ENCODE assay signal across 11 cellular contexts in the genomic region with DNA sequence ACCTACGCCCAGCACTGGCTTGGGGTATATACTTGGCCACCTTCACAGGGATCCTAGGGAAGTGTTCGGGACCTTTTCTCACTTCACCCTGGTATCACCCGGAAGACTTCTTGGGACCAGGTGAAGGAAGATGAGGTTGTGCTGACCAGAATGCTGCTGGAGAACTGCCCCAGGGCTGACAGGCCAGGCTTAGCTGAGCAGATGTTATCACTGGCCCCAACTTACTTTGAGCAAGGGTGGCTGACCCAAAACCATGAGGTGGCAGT. TPM values are rescaled to one million over a fixed set of nuclear protein-coding genes. Genes with fewer than 3 reads are reported as not detected.
DNase-seq lines count a peak whose midpoint lies in the region; ATAC-seq, FAIRE-seq and TF ChIP-seq lines count a peak whose summit lies in the region.
"Had no signal": no experiment of that assay in that cellular context is flagged by ENCODE, and none has a peak within 500 bp of the region (broad histone marks: within the 10 kb centered on the region; RNA-seq: fewer than 3 reads in every experiment).

No MANE protein-coding gene starts in this region.

- TF ChIP-seq RAD21 in IMR-90 (IDR thresholded peaks at IDR 0.05; ENCODE audit: low read length) (no peak), H1 (IDR thresholded peaks at IDR 0.05 in 1 of 2, conservative IDR thresholded peaks at IDR 0.05 in 1 of 2; ENCODE audit: low read depth in 2 of 2, low read length in 2 of 2) (no peak)

- peaks cover 45% of the 10 kb centered on the region for H3K4me1 Mint-ChIP-seq in osteocyte (ENCODE audit: unreplicated experiment)

- no peak for TF ChIP-seq POLR2A in IMR-90 (IDR thresholded peaks at IDR 0.05; ENCODE audit: low read depth, low read length)
- peak in 1 of 2 experiments; percentile 89; a peak in 1 of 3 replicates for TF ChIP-seq POLR2A in H1 (IDR thresholded peaks at IDR 0.05; ENCODE audit: control extremely low read depth in 1 of 2, low read depth in 2 of 2, low read length in 2 of 2)

- peak; percentile 34 for DNase-seq in AG20443 (ENCODE audit: low spot score)
- DNase-seq in IMR-90 = peak; percentile 54
- no peak for DNase-seq in H1 (ENCODE audit: low read depth in 1 of 2, low spot score in 2 of 2)
- DNase-seq in osteocyte (ENCODE audit: extremely low spot score, unreplicated experiment) = no peak
- no peak for DNase-seq in effector CD8-positive, alpha-beta T cell (lab: John Stamatoyannopoulos, UW)
- DNase-seq in NCI-H2171 (lab: John Stamatoyannopoulos, UW) = no peak
- no peak for DNase-seq in urothelium cell line (ENCODE audit: low spot score)
- DNase-seq: SHP77 treated with DMSO at 0.1 percent for 48 hours; stimulated activated CD4-positive, alpha-beta T cell treated with anti-CD3 and anti-CD28 coated beads, Interleukin-2, amount 100 ng/mL, for 48 hours had no signal

- in situ Hi-C loops in IMR-90 (cut with MboI; ENCODE audit: low sequenced_read_pairs) = loop anchor here (10.0 kb wide), 1 partner anchor 62 kb away; no protein-coding TSS in a partner anchor

- no peaks in the 10 kb centered on the region for H3K27me3 Mint-ChIP-seq in osteocyte (ENCODE audit: unreplicated experiment)
- H3K27me3 Mint-ChIP-seq: activated naive CD4-positive, alpha-beta T cell treated with anti-CD3 and anti-CD28 coated beads, Interleukin-2, amount 50 U/mL, for 24 hours had no signal

- no peak overlapping the region for H4K91ac ChIP-seq in IMR-90 (ENCODE audit: insufficient read depth, low read depth, low read length)
- H4K91ac ChIP-seq in H1 (replicated peaks; ENCODE audit: insufficient read length, low read length) = no peak overlapping the region

- no peak; the same call in 1 of the 2 replicates for ATAC-seq in IMR-90 (ENCODE audit: low read depth)
- ATAC-seq in GM21528 (IDR thresholded peaks at IDR 0.05; ENCODE audit: low FRiP score, unreplicated experiment) = no peak

- H3K23me2 ChIP-seq in H1 (ENCODE audit: low read depth, low read length) = peaks cover 5% of the 10 kb centered on the region; the same call in 1 of the 2 replicates

- H2AK5ac ChIP-seq in IMR-90 (ENCODE audit: low read depth, low read length) = peak overlapping the region; percentile 40; the same call in 1 of the 2 replicates
- no peak overlapping the region for H2AK5ac ChIP-seq in H1 (ENCODE audit: low read depth, low read length)

- H3K23ac ChIP-seq in IMR-90 (ENCODE audit: low read depth, low read length) = no peak overlapping the region
- H3K23ac ChIP-seq in H1 (ENCODE audit: insufficient read length) = no peak overlapping the region

- peak overlapping the region; percentile 18 for H2AFZ ChIP-seq in IMR-90 (replicated peaks; ENCODE audit: low read length, poor library complexity)
- no peak overlapping the region for H2AFZ ChIP-seq in H1 (ENCODE audit: low read length)

- H3K79me2 ChIP-seq in H1 (ENCODE audit: control insufficient read depth in 1 of 2, insufficient read depth in 2 of 2, low read length in 2 of 2) = peaks cover 14 to 26% of the 10 kb centered on the region in 2 experiments

- POLR2A ChIA-PET in IMR-90 (lab: Charles Lee; ENCODE audit: unreplicated experiment) (interaction anchor here (1.5 kb wide), 1 partner anchor 119 kb away, joined by 3 read pairs; no protein-coding TSS in a partner anchor), H1 (lab: Charles Lee; ENCODE audit: partially characterized antibody) (interaction anchor here (0.8 to 25.7 kb wide), 16 partner anchors 3 to 145 kb away, joined by 3 to 458 read pairs (median 4); a partner anchor contains a TSS)

- H3K27ac Mint-ChIP-seq in osteocyte (ENCODE audit: unreplicated experiment) = peak overlapping the region; percentile 90

- H3K9me3 Mint-ChIP-seq in osteocyte (ENCODE audit: unreplicated experiment) = no peaks in the 10 kb centered on the region
- H3K9me3 Mint-ChIP-seq: activated naive CD4-positive, alpha-beta T cell treated with anti-CD3 and anti-CD28 coated beads, Interleukin-2, amount 50 U/mL, for 24 hours had no signal

- H3K27ac ChIP-seq in IMR-90 (ENCODE audit: insufficient read depth, low read length) (peak overlapping the region; percentile 9; the same call in 1 of the 2 replicates), H1 (ENCODE audit: low read depth, low read length) (no peak overlapping the region)

- H4K20me1 ChIP-seq in IMR-90 (ENCODE audit: insufficient read depth, low read length) (peaks cover 61% of the 10 kb centered on the region), H1 (replicated peaks in 1 of 2; ENCODE audit: control insufficient read depth in 1 of 2, insufficient read depth in 2 of 2, low read length in 2 of 2) (peaks cover 10 to 21% of the 10 kb centered on the region in 2 experiments)

- no peak overlapping the region; the same call in 2 of the 3 replicates for H2BK15ac ChIP-seq in IMR-90 (ENCODE audit: low read depth, low read length)
- no peak overlapping the region for H2BK15ac ChIP-seq in H1 (ENCODE audit: low read length)

- FAIRE-seq in H1 (lab: Jason Lieb, UNC) = no peak
- no peak for FAIRE-seq in urothelium cell line (lab: Jason Lieb, UNC)

- dilution Hi-C loops in IMR-90 (cut with HindIII; ENCODE audit: low sequenced_read_pairs, unreplicated experiment) = no loop called here

- H3K56ac ChIP-seq in IMR-90 (ENCODE audit: extremely low read depth, insufficient read depth, low read length) = no peak overlapping the region
- H3K56ac ChIP-seq in H1 (replicated peaks; ENCODE audit: insufficient read length, low read depth, low read length) = no peak overlapping the region

- peaks cover 8% of the 10 kb centered on the region; the same call in 1 of the 2 replicates for H3K4me1 ChIP-seq in IMR-90 (ENCODE audit: control insufficient read depth, insufficient read depth, low read length)
- no peaks in the 10 kb centered on the region; a peak in 1 of 7 replicates for H3K4me1 ChIP-seq in H1 (replicated peaks in 1 of 4; ENCODE audit: control insufficient read depth in 3 of 4, insufficient read depth in 4 of 4, low read length in 3 of 4)

- peak overlapping the region; percentile 37 for H2AK9ac ChIP-seq in IMR-90 (replicated peaks; ENCODE audit: low read depth, low read length, poor library complexity)

- intact Hi-C loops in IMR-90 (cut with micrococcal nuclease) = loop anchor here (2.0 kb wide), 1 partner anchor 120 kb away; no protein-coding TSS in a partner anchor

- H2BK5ac ChIP-seq in IMR-90 (ENCODE audit: low read depth, low read length, poor library complexity, severe bottlenecking) = no peak overlapping the region
- no peak overlapping the region for H2BK5ac ChIP-seq in H1 (ENCODE audit: low read depth, low read length)

- H3K9me3 ChIP-seq in IMR-90 (ENCODE audit: control insufficient read depth, insufficient read depth, low read length) = no peaks in the 10 kb centered on the region
- no peaks in the 10 kb centered on the region for H3K9me3 ChIP-seq in H1 (ENCODE audit: insufficient read depth in 2 of 2, low read depth in 1 of 2, low read length in 1 of 2)

- H4K8ac ChIP-seq in IMR-90 (ENCODE audit: low read depth in 2 of 2, low read length in 2 of 2) (0 out of 4 replicates have a peak overlapping the region, but pooled peaks of 1 of the 2 experiments have one; percentile 5), H1 (ENCODE audit: extremely low read depth, insufficient read depth, low read length) (no peak overlapping the region)

- WGBS in IMR-90 (ENCODE audit: extremely low coverage in 2 of 2, insufficient read length in 1 of 2), 2 experiments = no CpG with 5 or more reads among the region's 3 CpGs
- WGBS in H1 (ENCODE audit: extremely low coverage in 1 of 2, insufficient coverage in 1 of 2, insufficient read length in 1 of 2, insufficient replicate concordance in 2 of 2, low coverage in 1 of 2, low lambda C conversion rate in 2 of 2, missing lambda C conversion rate in 1 of 2), 2 experiments = 87% methylated on average over 3 of the region's 3 CpGs; no CpG with 5 or more reads in 1 of the 2 experiments

- TF ChIP-seq EP300 in H1 (IDR thresholded peaks at IDR 0.05; ENCODE audit: borderline replicate concordance in 1 of 2, low read depth in 2 of 2, low read length in 2 of 2) = no peak

- CTCF ChIA-PET in IMR-90 (lab: Yijun Ruan, JAX) (interaction anchor here (3.9 kb wide), 1 partner anchor 119 kb away, joined by 17 read pairs; no protein-coding TSS in a partner anchor), H1 (lab: Charles Lee; ENCODE audit: partially characterized antibody) (interaction anchor here (0.6 to 6.0 kb wide), 8 partner anchors 17 to 165 kb away, joined by 3 to 38 read pairs (median 4); no protein-coding TSS in a partner anchor)

- H2BK20ac ChIP-seq in IMR-90 (ENCODE audit: low read depth, low read length) = no peak overlapping the region
- H2BK20ac ChIP-seq in H1 (ENCODE audit: low read length) = no peak overlapping the region

- no peak overlapping the region for H2BK120ac ChIP-seq in IMR-90 (ENCODE audit: low read depth, low read length)
- no peak overlapping the region for H2BK120ac ChIP-seq in H1 (replicated peaks; ENCODE audit: low read depth, low read length)

- peak overlapping the region; percentile 53 for H3K4me3 Mint-ChIP-seq in osteocyte (ENCODE audit: unreplicated experiment)

- H3K36me3 ChIP-seq in IMR-90 (ENCODE audit: control insufficient read depth, insufficient read depth, low read length) (peaks cover 41% of the 10 kb centered on the region), H1 (ENCODE audit: control insufficient read depth in 2 of 4, insufficient read depth in 4 of 4, low read length in 3 of 4) (peaks cover 14 to 29% (median 28%) of the 10 kb centered on the region in 4 experiments; a peak in 7 of 8 replicates)

- BruUV-seq in IMR-90 (replicated peaks; lab: Mats Ljungman, UMichigan) = no TSS peak

- H3K79me1 ChIP-seq in IMR-90 (ENCODE audit: low read depth in 1 of 2, low read length in 2 of 2) (peaks cover 8 to 46% of the 10 kb centered on the region in 2 experiments), H1 (ENCODE audit: low read depth, low read length) (peaks cover 2% of the 10 kb centered on the region)

- peaks cover 22% of the 10 kb centered on the region for H3K9me1 ChIP-seq in IMR-90 (ENCODE audit: insufficient read depth, low read length)

- H3K4me2 ChIP-seq in IMR-90 (ENCODE audit: low read depth, low read length) (no peak overlapping the region), H1 (ENCODE audit: insufficient read depth in 1 of 2, low read depth in 2 of 2, low read length in 2 of 2) (no peak overlapping the region)

- H3K18ac ChIP-seq in IMR-90 (ENCODE audit: low read depth, low read length) (no peak overlapping the region), H1 (ENCODE audit: extremely low read depth, low read length) (no peak overlapping the region)

- H3K27me3 ChIP-seq in IMR-90 (ENCODE audit: control insufficient read depth, insufficient read depth, low read length) (no peaks in the 10 kb centered on the region), H1 (replicated peaks in 1 of 4; ENCODE audit: control insufficient read depth in 3 of 4, extremely low read depth in 1 of 4, insufficient read depth in 3 of 4, low read length in 3 of 4) (no peaks in the 10 kb centered on the region)

- TF ChIP-seq CTCF in IMR-90 (conservative IDR thresholded peaks at IDR 0.05; ENCODE audit: low read depth, low read length) (no peak), H1 (IDR thresholded peaks at IDR 0.05; ENCODE audit: control extremely low read depth in 1 of 3, insufficient read depth in 1 of 3, low read depth in 1 of 3, low read length in 3 of 3) (no peak), osteocyte (IDR thresholded peaks at IDR 0.05) (no peak)

- H3K4ac ChIP-seq in IMR-90 (ENCODE audit: low read depth, low read length) (no peak overlapping the region), H1 (replicated peaks; ENCODE audit: insufficient read length, low read depth, low read length) (no peak overlapping the region)

- H3K4me3 ChIP-seq in IMR-90 (ENCODE audit: insufficient read depth, low read depth, low read length) (no peak overlapping the region), H1 (ENCODE audit: extremely low read depth in 1 of 4, insufficient read depth in 2 of 4, low read depth in 3 of 4, low read length in 4 of 4) (no peak overlapping the region)

- H3K36me3 Mint-ChIP-seq in osteocyte (ENCODE audit: unreplicated experiment) = peaks cover 41% of the 10 kb centered on the region

- H3K14ac ChIP-seq in IMR-90 (replicated peaks; ENCODE audit: low read depth, low read length) (0 out of 2 replicates have a peak overlapping the region, but pooled peaks have one; percentile 2), H1 (ENCODE audit: insufficient read length) (no peak overlapping the region)

- H2BK12ac ChIP-seq in H1 (ENCODE audit: low read depth, low read length) = no peak overlapping the region

- H3K9ac ChIP-seq in IMR-90 (ENCODE audit: low read depth, low read length) (no peak overlapping the region), H1 (replicated peaks in 1 of 4; ENCODE audit: extremely low read depth in 1 of 4, low read depth in 3 of 4, low read length in 3 of 4) (no peak overlapping the region)

- no peak overlapping the region; the same call in 1 of the 2 replicates for H4K5ac ChIP-seq in IMR-90 (ENCODE audit: low read depth, low read length)
- H4K5ac ChIP-seq in H1 (ENCODE audit: insufficient read length, low read depth, low read length) = no peak overlapping the region

RNA-seq across cellular contexts. Expression of a gene that starts 4.5 kb away (rescaled TPM):
- total RNA-seq in IMR-90 (2012; rRNA removed) (344 and 385 TPM in 2 replicates), osteocyte (2,993 and 3,020 TPM in 2 replicates)
- polyA plus RNA-seq in IMR-90 (2012; rRNA removed) (2,453 and 2,516 TPM in 2 replicates), H1 (2011; rRNA removed) (895 and 1,153 TPM in 2 replicates)
- polyA plus RNA-seq in IMR-90 (2012; cell fraction: cytosol; rRNA removed) = 1,842 and 5,333 TPM in 2 replicates
- 767 and 934 TPM in 2 replicates for polyA plus RNA-seq in IMR-90 (2012; cell fraction: nucleus; rRNA removed; ENCODE audit: low replicate concordance)
- total RNA-seq in H1 (2021; fragmentation: NEBNext Ultra II Directional; extraction: Animal tissue kit (Norgen Biotek cat#: 25700)) = 1,461 and 1,535 TPM in 2 replicates
- 859 TPM for polyA plus RNA-seq in H1 (2011; cell fraction: cytosol; rRNA removed)
- 858 TPM for polyA plus RNA-seq in H1 (2011; cell fraction: nucleus; rRNA removed)
- 2,371 to 2,868 TPM (median 2,459 TPM) in 4 replicates for polyA plus RNA-seq in H1 (2012, experiment 1 of 2)
- polyA plus RNA-seq in H1 (2012, experiment 2 of 2) = 3,437 TPM
- 1,345 TPM for polyA plus RNA-seq in H1 (2013, experiment 1 of 2)
- polyA plus RNA-seq in H1 (2013, experiment 2 of 2) = 1,427 TPM
- polyA minus RNA-seq in H1 (2011; rRNA and poly(A)+ RNA removed) = 388 and 391 TPM in 2 replicates
- 705 TPM for polyA minus RNA-seq in H1 (2011; cell fraction: cytosol; rRNA and poly(A)+ RNA removed)
- polyA minus RNA-seq in H1 (2011; cell fraction: nucleus; rRNA and poly(A)+ RNA removed) = 403 TPM

RNA-seq across cellular contexts. Expression of a gene that starts 12.8 kb away (rescaled TPM):
- total RNA-seq in IMR-90 (2012; rRNA removed) (0.83 and 0.90 TPM in 2 replicates), osteocyte (0.81 and 2.0 TPM in 2 replicates)
- polyA plus RNA-seq in IMR-90 (2012; rRNA removed) (1.2 and 1.4 TPM in 2 replicates), H1 (2011; rRNA removed) (0.62 and 1.4 TPM in 2 replicates)
- 0.44 and 1.1 TPM in 2 replicates for polyA plus RNA-seq in IMR-90 (2012; cell fraction: cytosol; rRNA removed)
- polyA plus RNA-seq in IMR-90 (2012; cell fraction: nucleus; rRNA removed; ENCODE audit: low replicate concordance) = 6.3 and 7.2 TPM in 2 replicates
- total RNA-seq in H1 (2021; fragmentation: NEBNext Ultra II Directional; extraction: Animal tissue kit (Norgen Biotek cat#: 25700)) = 0.22 and 0.23 TPM in 2 replicates
- polyA plus RNA-seq in H1 (2011; cell fraction: cytosol; rRNA removed) = 1.7 TPM
- polyA plus RNA-seq in H1 (2011; cell fraction: nucleus; rRNA removed) = 3.9 TPM
- polyA plus RNA-seq in H1 (2012, experiment 1 of 2) = 0.43 to 0.91 TPM (median 0.72 TPM) in 4 replicates
- 1.0 TPM for polyA plus RNA-seq in H1 (2012, experiment 2 of 2)
- 0.08 TPM for polyA plus RNA-seq in H1 (2013, experiment 1 of 2)
- polyA plus RNA-seq in H1 (2013, experiment 2 of 2) = 0.09 TPM
- polyA minus RNA-seq in H1 (2011; rRNA and poly(A)+ RNA removed) = 0.95 and 1.1 TPM in 2 replicates
- polyA minus RNA-seq in H1 (2011; cell fraction: cytosol; rRNA and poly(A)+ RNA removed) = 0.81 TPM
- polyA minus RNA-seq in H1 (2011; cell fraction: nucleus; rRNA and poly(A)+ RNA removed) = 2.9 TPM

RNA-seq across cellular contexts. Expression of a gene that starts 45.6 kb away (rescaled TPM):
- total RNA-seq in IMR-90 (2012; rRNA removed) (0.28 and 0.72 TPM in 2 replicates), osteocyte (44.2 and 49.2 TPM in 2 replicates)
- polyA plus RNA-seq in IMR-90 (2012; rRNA removed) (1.9 TPM in 2 replicates), H1 (2011; rRNA removed) (7.9 and 10.8 TPM in 2 replicates)
- polyA plus RNA-seq in IMR-90 (2012; cell fraction: cytosol; rRNA removed) = 0.84 and 2.4 TPM in 2 replicates
- polyA plus RNA-seq in IMR-90 (2012; cell fraction: nucleus; rRNA removed; ENCODE audit: low replicate concordance) = 2.7 and 2.8 TPM in 2 replicates
- total RNA-seq in H1 (2021; fragmentation: NEBNext Ultra II Directional; extraction: Animal tissue kit (Norgen Biotek cat#: 25700)) = 5.7 and 6.8 TPM in 2 replicates
- polyA plus RNA-seq in H1 (2011; cell fraction: cytosol; rRNA removed) = 7.0 TPM
- 9.4 TPM for polyA plus RNA-seq in H1 (2011; cell fraction: nucleus; rRNA removed)
- polyA plus RNA-seq in H1 (2012, experiment 1 of 2) = 5.8 to 13.8 TPM (median 7.0 TPM) in 4 replicates
- 62.0 TPM for polyA plus RNA-seq in H1 (2012, experiment 2 of 2)
- 4.5 TPM for polyA plus RNA-seq in H1 (2013, experiment 1 of 2)
- 6.3 TPM for polyA plus RNA-seq in H1 (2013, experiment 2 of 2)
- polyA minus RNA-seq in H1 (2011; rRNA and poly(A)+ RNA removed) = 3.0 and 3.2 TPM in 2 replicates
- polyA minus RNA-seq in H1 (2011; cell fraction: cytosol; rRNA and poly(A)+ RNA removed) = 6.1 TPM
- polyA minus RNA-seq in H1 (2011; cell fraction: nucleus; rRNA and poly(A)+ RNA removed) = 4.5 TPM

Comparison
In these comparisons a context has a peak if more than half of its experiments do, and no peak if none do; other contexts are left out.
1. DNase-seq: peak in AG20443 (single experiment) and IMR-90 (single experiment); none in H1 (0 of 2), osteocyte (single experiment), effector CD8-positive, alpha-beta T cell (single experiment), NCI-H2171 (single experiment) and urothelium cell line (single experiment).